ENCODE assay signal across 8 cellular contexts in the genomic region with DNA sequence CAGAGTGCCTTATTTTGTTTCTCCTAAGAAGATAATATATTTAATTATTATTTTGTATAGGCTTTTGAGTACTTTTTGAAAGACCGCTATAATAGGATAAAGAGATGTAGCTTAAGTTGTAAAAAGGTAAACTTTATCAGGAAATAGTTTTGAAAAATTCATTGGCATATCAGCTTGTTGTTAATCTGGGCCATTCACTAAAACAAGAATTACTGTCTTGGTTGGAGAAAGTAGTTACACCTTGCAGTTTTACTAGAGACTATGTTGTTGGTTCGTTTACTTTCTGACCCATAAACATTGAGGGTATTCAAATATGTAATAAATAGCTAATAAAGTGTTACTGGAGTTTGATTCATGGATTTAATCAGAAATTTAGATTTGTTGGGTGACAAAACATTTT. TPM values are rescaled to one million over a fixed set of nuclear protein-coding genes. Genes with fewer than 3 reads are reported as not detected.
A peak's percentile ranks its signal among the peaks of the same experiment; 100 is the strongest.
DNase-seq lines count a peak whose midpoint lies in the region; ATAC-seq and TF ChIP-seq lines count a peak whose summit lies in the region.

No MANE protein-coding gene starts in this region.

- TF ChIP-seq CTCF in activated CD8-positive, alpha-beta T cell treated with anti-CD3 and anti-CD28 coated beads for 36 hours (IDR thresholded peaks at IDR 0.05) = no peak
- TF ChIP-seq CTCF in glutamatergic neuron (IDR thresholded peaks at IDR 0.05; ENCODE audit: partially characterized antibody, unreplicated experiment) = no peak

- no peaks in the 10 kb centered on the region for H3K9me3 ChIP-seq in stomach smooth muscle (ENCODE audit: control insufficient read depth in 2 of 2, low read length in 2 of 2)

- H3K27ac ChIP-seq in stomach smooth muscle (ENCODE audit: low read length) = no peak overlapping the region

- no peaks in the 10 kb centered on the region for H3K27me3 ChIP-seq in stomach smooth muscle (ENCODE audit: control insufficient read depth in 1 of 2, insufficient read depth in 2 of 2, low read length in 2 of 2)

- no peaks in the 10 kb centered on the region for H3K27me3 Mint-ChIP-seq in activated CD8-positive, alpha-beta memory T cell treated with anti-CD3 and anti-CD28 coated beads, Interleukin-2, amount 10 ng/mL, durations not matched to agents 7 days and 5 days
- no peaks in the 10 kb centered on the region for H3K27me3 Mint-ChIP-seq in activated CD8-positive, alpha-beta T cell treated with anti-CD3 and anti-CD28 coated beads for 36 hours
- H3K27me3 Mint-ChIP-seq in glutamatergic neuron (ENCODE audit: unreplicated experiment) = peaks cover 6% of the 10 kb centered on the region

- no peaks in the 10 kb centered on the region for H3K9me3 Mint-ChIP-seq in activated CD8-positive, alpha-beta memory T cell treated with anti-CD3 and anti-CD28 coated beads, Interleukin-2, amount 10 ng/mL, durations not matched to agents 7 days and 5 days (ENCODE audit: low read depth)
- H3K9me3 Mint-ChIP-seq in activated CD8-positive, alpha-beta T cell treated with anti-CD3 and anti-CD28 coated beads for 36 hours = no peaks in the 10 kb centered on the region
- peaks cover 15% of the 10 kb centered on the region for H3K9me3 Mint-ChIP-seq in glutamatergic neuron (ENCODE audit: unreplicated experiment)

- peaks cover 0 to under 1% of the 10 kb centered on the region in 2 donors for H3K36me3 ChIP-seq in stomach smooth muscle (ENCODE audit: control insufficient read depth in 2 of 2, insufficient read depth in 2 of 2, low read length in 2 of 2)

- H3K4me3 ChIP-seq in stomach smooth muscle (ENCODE audit: low read length in 2 of 2) = peak overlapping the region; percentile 37 to 82

- peaks cover 3% of the 10 kb centered on the region for H3K4me1 ChIP-seq in stomach smooth muscle (ENCODE audit: control insufficient read depth, insufficient read depth, low read length)

- H3K4me1 Mint-ChIP-seq in activated CD8-positive, alpha-beta memory T cell treated with anti-CD3 and anti-CD28 coated beads, Interleukin-2, amount 10 ng/mL, durations not matched to agents 7 days and 5 days = peaks cover 49% of the 10 kb centered on the region
- H3K4me1 Mint-ChIP-seq in activated CD8-positive, alpha-beta T cell treated with anti-CD3 and anti-CD28 coated beads for 36 hours (ENCODE audit: low read depth) = peaks cover 55% of the 10 kb centered on the region
- peaks cover 44% of the 10 kb centered on the region for H3K4me1 Mint-ChIP-seq in glutamatergic neuron (ENCODE audit: low read depth, unreplicated experiment)

- POLR2A ChIA-PET in activated CD8-positive, alpha-beta T cell treated with anti-CD3 and anti-CD28 coated beads for 36 hours (lab: Charles Lee) = interaction anchor here (1.0 to 3.2 kb wide), 4 partner anchors 9 to 530 kb away, joined by 3 to 23 read pairs (median 8); a partner anchor contains a TSS

- H3K36me3 Mint-ChIP-seq in activated CD8-positive, alpha-beta memory T cell treated with anti-CD3 and anti-CD28 coated beads, Interleukin-2, amount 10 ng/mL, durations not matched to agents 7 days and 5 days = peaks cover 24% of the 10 kb centered on the region
- peaks cover 44% of the 10 kb centered on the region for H3K36me3 Mint-ChIP-seq in activated CD8-positive, alpha-beta T cell treated with anti-CD3 and anti-CD28 coated beads for 36 hours (ENCODE audit: low read depth)
- no peaks in the 10 kb centered on the region for H3K36me3 Mint-ChIP-seq in glutamatergic neuron (ENCODE audit: unreplicated experiment)

- H3K4me3 Mint-ChIP-seq in activated CD8-positive, alpha-beta memory T cell treated with anti-CD3 and anti-CD28 coated beads, Interleukin-2, amount 10 ng/mL, durations not matched to agents 7 days and 5 days = peak overlapping the region; percentile 93
- H3K4me3 Mint-ChIP-seq in activated CD8-positive, alpha-beta T cell treated with anti-CD3 and anti-CD28 coated beads for 36 hours = peak overlapping the region; percentile 91
- H3K4me3 Mint-ChIP-seq in glutamatergic neuron (ENCODE audit: unreplicated experiment) = peak overlapping the region; percentile 75

- CTCF ChIA-PET in activated CD8-positive, alpha-beta memory T cell treated with anti-CD3 and anti-CD28 coated beads, Interleukin-2, amount 10 ng/mL, durations not matched to agents 7 days and 5 days (lab: Charles Lee) = interaction anchor here (1.0 to 2.5 kb wide), 3 partner anchors 8 to 33 kb away, joined by 4 to 10 read pairs (median 7); no protein-coding TSS in a partner anchor
- CTCF ChIA-PET in activated CD8-positive, alpha-beta T cell treated with anti-CD3 and anti-CD28 coated beads for 36 hours (lab: Charles Lee) = interaction anchor here (1.5 to 3.3 kb wide), 2 partner anchors 10 to 33 kb away, joined by 3 to 16 read pairs; a partner anchor contains a TSS

- no peak for ATAC-seq in activated CD8-positive, alpha-beta memory T cell treated with anti-CD3 and anti-CD28 coated beads, Interleukin-2, amount 10 ng/mL, durations not matched to agents 7 days and 5 days
- no peak for ATAC-seq in activated CD8-positive, alpha-beta T cell treated with anti-CD3 and anti-CD28 coated beads for 36 hours
- ATAC-seq in HG03520 (IDR thresholded peaks at IDR 0.05; ENCODE audit: unreplicated experiment) (no peak), HG02852 (IDR thresholded peaks at IDR 0.05; ENCODE audit: unreplicated experiment) (no peak)

- H3K27ac Mint-ChIP-seq in activated CD8-positive, alpha-beta memory T cell treated with anti-CD3 and anti-CD28 coated beads, Interleukin-2, amount 10 ng/mL, durations not matched to agents 7 days and 5 days = peak overlapping the region; percentile 28
- H3K27ac Mint-ChIP-seq in activated CD8-positive, alpha-beta T cell treated with anti-CD3 and anti-CD28 coated beads for 36 hours = no peak overlapping the region
- no peak overlapping the region for H3K27ac Mint-ChIP-seq in glutamatergic neuron (ENCODE audit: unreplicated experiment)

- DNase-seq in activated CD8-positive, alpha-beta memory T cell treated with anti-CD3 and anti-CD28 coated beads, Interleukin-2, amount 10 ng/mL, durations not matched to agents 7 days and 5 days = no peak
- DNase-seq in activated CD8-positive, alpha-beta memory T cell treated with anti-CD3 and anti-CD28 coated beads, Interleukin-2, amount 50 U/mL, for 48 hours = no peak
- DNase-seq in activated CD8-positive, alpha-beta T cell treated with anti-CD3 and anti-CD28 coated beads for 36 hours = no peak
- DNase-seq in glutamatergic neuron (no peak), GDM1 (lab: John Stamatoyannopoulos, UW) (no peak)

- intact Hi-C loops in activated CD8-positive, alpha-beta T cell treated with anti-CD3 and anti-CD28 coated beads for 36 hours (cut with micrococcal nuclease) = no loop called here

- peak overlapping the region in 1 of 2 donors; percentile 21 for H3K9ac ChIP-seq in stomach smooth muscle (ENCODE audit: low read length in 2 of 2)

RNA-seq across cellular contexts. Expression of a gene that starts 33.7 kb away (rescaled TPM):
- 10 to 100 TPM; 87.8 to 89.6 TPM for total RNA-seq in activated CD8-positive, alpha-beta memory T cell treated with anti-CD3 and anti-CD28 coated beads, Interleukin-2, amount 10 ng/mL, durations not matched to agents 7 days and 5 days
- 100 to 1,000 TPM in 1 of 2 experiments, 10 to 100 TPM in 1; 97.8 to 116 TPM for total RNA-seq in activated CD8-positive, alpha-beta T cell treated with anti-CD3 and anti-CD28 coated beads for 36 hours
- 289 TPM for total RNA-seq in glutamatergic neuron (ENCODE audit: unreplicated experiment)
